In the genomic region with DNA sequence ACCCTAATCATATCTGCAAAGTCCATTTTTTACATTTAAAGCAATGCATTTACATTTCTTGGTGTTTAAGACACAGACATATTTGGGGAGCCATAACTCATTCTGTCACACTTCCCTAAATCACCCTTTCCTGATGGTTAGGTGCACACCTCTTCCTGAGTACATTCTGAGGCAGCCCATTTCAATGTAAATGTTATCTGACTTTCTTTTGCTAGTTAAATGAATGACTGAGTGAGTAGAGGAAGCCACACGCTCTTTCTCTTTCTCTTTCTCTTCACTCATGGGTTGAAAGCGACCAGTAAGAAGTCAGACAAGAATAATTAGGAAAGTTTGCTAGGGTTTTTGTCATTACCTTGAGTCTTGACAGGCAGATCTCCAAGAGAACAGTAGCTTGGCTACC, we compare ENCODE assay signal across 10 cellular contexts.
A peak's percentile ranks its signal among the peaks of the same experiment; 100 is the strongest.
DNase-seq lines count a peak whose midpoint lies in the region; ATAC-seq and TF ChIP-seq lines count a peak whose summit lies in the region.
"Had no signal": no experiment of that assay in that cellular context is flagged by ENCODE, and none has a peak within 500 bp of the region (broad histone marks: within the 10 kb centered on the region; RNA-seq: fewer than 3 reads in every experiment).

No MANE protein-coding gene starts in this region.

- no peak for TF ChIP-seq CTCF in osteoblast (IDR thresholded peaks at IDR 0.05; ENCODE audit: extremely low read depth, low read depth, low read length)
- TF ChIP-seq CTCF in ovary (IDR thresholded peaks at IDR 0.05) = no peak

- peak overlapping the region; percentile 19 to 96 (median 66) for H3K27ac Mint-ChIP-seq in naive B cell

- H3K9me3 ChIP-seq in osteoblast (ENCODE audit: low read depth, low read length) = no peaks in the 10 kb centered on the region
- H3K9me3 ChIP-seq in ovary = no peaks in the 10 kb centered on the region
- H3K9me3 ChIP-seq: thoracic aorta had no signal

- H3K4me1 ChIP-seq in osteoblast (ENCODE audit: insufficient read depth, low read length) (no peaks in the 10 kb centered on the region), ovary (ENCODE audit: insufficient read depth) (no peaks in the 10 kb centered on the region)

- no peaks in the 10 kb centered on the region for H4K20me1 ChIP-seq in osteoblast (ENCODE audit: insufficient read depth, low read length)

- no peak for TF ChIP-seq EP300 in ovary (IDR thresholded peaks at IDR 0.05)

- peaks cover 0 to 5% (median 0%) of the 10 kb centered on the region in 7 donors for H3K9me3 Mint-ChIP-seq in naive B cell

- no peak overlapping the region for H3K4me2 ChIP-seq in osteoblast (ENCODE audit: insufficient read depth, low read length)
- H3K4me2 ChIP-seq: KMS-11 had no signal

- peaks cover 27 to 36% (median 30%) of the 10 kb centered on the region in 3 donors for H3K4me1 Mint-ChIP-seq in naive B cell

- H3K36me3 ChIP-seq in osteoblast (ENCODE audit: insufficient read depth, low read length) = no peaks in the 10 kb centered on the region
- H3K36me3 ChIP-seq in ovary = no peaks in the 10 kb centered on the region
- H3K36me3 ChIP-seq: thoracic aorta had no signal

- peaks cover 16% of the 10 kb centered on the region for H3K27me3 ChIP-seq in osteoblast (ENCODE audit: insufficient read depth, low read length)
- no peaks in the 10 kb centered on the region for H3K27me3 ChIP-seq in ovary

- no peak overlapping the region for H2AFZ ChIP-seq in osteoblast (ENCODE audit: low read length)

- ATAC-seq in activated CD4-positive, CD25-positive, alpha-beta regulatory T cell treated with anti-CD3 and anti-CD28 coated beads, Interleukin-2, amount 50 U/mL, for 24 hours = peak; percentile 46 to 68
- ATAC-seq in GM21717 (IDR thresholded peaks at IDR 0.05; ENCODE audit: unreplicated experiment) = peak; percentile 96
- ATAC-seq in HG03342 (IDR thresholded peaks at IDR 0.05; ENCODE audit: unreplicated experiment) = peak; percentile 94
- peak; percentile 82 to 96 for ATAC-seq in naive B cell (ENCODE audit: low read depth in 2 of 2)
- no peak for ATAC-seq in left cardiac atrium

- no peak for DNase-seq in activated CD4-positive, CD25-positive, alpha-beta regulatory T cell (lab: John Stamatoyannopoulos, UW)
- DNase-seq in naive B cell (peak; percentile 25), left cardiac atrium (no peak), osteoblast (ENCODE audit: insufficient read length, low spot score, missing footprints) (no peak), ovary (no peak)

- H3K27ac ChIP-seq in osteoblast (ENCODE audit: low read depth, low read length) (no peak overlapping the region), ovary (no peak overlapping the region)
- H3K27ac ChIP-seq: KMS-11, thoracic aorta had no signal

- no peaks in the 10 kb centered on the region for H3K79me2 ChIP-seq in osteoblast (ENCODE audit: insufficient read depth, low read length)

- 93% methylated on average over 2 of the region's 2 CpGs for WGBS in ovary, 3 donors

- H3K4me3 ChIP-seq in osteoblast (ENCODE audit: insufficient read depth, low read length) = no peak overlapping the region
- H3K4me3 ChIP-seq in ovary = no peak overlapping the region
- H3K4me3 ChIP-seq: thoracic aorta had no signal

- intact Hi-C loops in left cardiac atrium (cut with DNase I) (no loop called here), ovary (cut with DNase I) (no loop called here)

- H3K27me3 Mint-ChIP-seq in naive B cell = no peaks in the 10 kb centered on the region

- no peaks in the 10 kb centered on the region for H3K36me3 Mint-ChIP-seq in naive B cell

- no peak for TF ChIP-seq POLR2A in ovary (IDR thresholded peaks at IDR 0.05)

- peak overlapping the region in 5 of 8 donors; percentile 51 to 75 (median 59) for H3K4me3 Mint-ChIP-seq in naive B cell

Comparison
In these comparisons a context has a peak if more than half of its experiments do, and no peak if none do; other contexts are left out.
1. ATAC-seq: peak in activated CD4-positive, CD25-positive, alpha-beta regulatory T cell treated with anti-CD3 and anti-CD28 coated beads, Interleukin-2, amount 50 U/mL, for 24 hours (2 of 2), GM21717 (single experiment), HG03342 (single experiment) and naive B cell (2 of 2); none in left cardiac atrium (0 of 2).